20 cellular contexts compared by ENCODE assay signal in the genomic region with DNA sequence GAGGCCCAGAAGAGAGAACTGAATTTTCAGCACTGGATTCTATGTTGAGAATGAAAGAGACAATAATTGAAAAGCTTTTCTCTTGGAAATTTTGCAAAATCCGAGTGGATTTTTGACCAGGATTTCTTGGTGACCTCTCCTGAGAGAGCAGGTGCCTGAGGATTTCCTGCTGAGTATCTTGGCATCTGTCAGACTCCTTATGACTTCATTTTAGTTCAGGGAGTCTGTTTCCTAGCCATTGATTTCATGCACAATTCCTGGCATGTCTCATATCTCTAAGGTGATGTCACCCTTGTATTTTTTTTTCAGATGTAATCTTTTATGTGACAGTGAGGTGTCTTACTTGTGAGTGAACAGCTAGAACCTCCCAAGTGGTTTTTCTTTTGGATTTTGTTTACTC.
A peak's percentile ranks its signal among the peaks of the same experiment; 100 is the strongest.
DNase-seq lines count a peak whose midpoint lies in the region; ATAC-seq and TF ChIP-seq lines count a peak whose summit lies in the region.
"Had no signal": no experiment of that assay in that cellular context is flagged by ENCODE, and none has a peak within 500 bp of the region (broad histone marks: within the 10 kb centered on the region; RNA-seq: fewer than 3 reads in every experiment).

No MANE protein-coding gene starts in this region.

- DNase-seq in NCI-H2227 (lab: John Stamatoyannopoulos, UW; ENCODE audit: unreplicated experiment) = peak; percentile 26
- no peak for DNase-seq in NCI-H2227 treated with DMSO at 0.1 percent for 48 hours (lab: John Stamatoyannopoulos, UW)
- DNase-seq in RKO (ENCODE audit: low spot score) = peak; percentile 49
- peak; percentile 69 for DNase-seq in epithelial cell of esophagus (ENCODE audit: low read depth)
- no peak for DNase-seq in thyroid gland
- no peak for DNase-seq in NCI-H1417 treated with DMSO at 0.1 percent for 48 hours (lab: John Stamatoyannopoulos, UW)
- no peak for DNase-seq in SJCRH30
- DNase-seq: activated CD8-positive, alpha-beta T cell treated with anti-CD3 and anti-CD28 coated beads, Interleukin-2, amount 10 ng/mL, durations not matched to agents 7 days and 5 days; amniotic stem cell; CD4-positive, alpha-beta memory T cell; hypothalamus; left colon; NCI-H1105 treated with DMSO at 0.1 percent for 48 hours; NCI-H510A; spleen; stimulated activated naive B cell treated with anti-CD40 and anti-IgM and Interleukin-4, amounts not matched to agents 10 μg/mL and 1 μg/mL and 100 μg/mL, for 72 hours; upper lobe of right lung had no signal

- H3K27me3 ChIP-seq in thyroid gland (no peaks in the 10 kb centered on the region), SJCRH30 (no peaks in the 10 kb centered on the region)
- H3K27me3 ChIP-seq: spleen, upper lobe of right lung had no signal

- no peak for TF ChIP-seq POLR2A in thyroid gland (IDR thresholded peaks at IDR 0.05)

- H3K4me3 ChIP-seq in epithelial cell of esophagus (ENCODE audit: low read length) (no peak overlapping the region), thyroid gland (replicated peaks in 1 of 3) (no peak overlapping the region), SJCRH30 (no peak overlapping the region)
- H3K4me3 ChIP-seq: coronary artery, spleen, upper lobe of right lung had no signal

- H3K9me3 ChIP-seq in thyroid gland (no peaks in the 10 kb centered on the region), SJCRH30 (replicated peaks) (no peaks in the 10 kb centered on the region)
- H3K9me3 ChIP-seq: spleen, upper lobe of right lung had no signal

- H3K4me1 ChIP-seq in thyroid gland = peaks cover 28 to 39% of the 10 kb centered on the region in 2 donors
- no peaks in the 10 kb centered on the region for H3K4me1 ChIP-seq in SJCRH30
- H3K4me1 ChIP-seq: spleen had no signal

- H3K36me3 ChIP-seq in thyroid gland = no peaks in the 10 kb centered on the region
- no peaks in the 10 kb centered on the region for H3K36me3 ChIP-seq in SJCRH30
- H3K36me3 ChIP-seq: spleen, upper lobe of right lung had no signal

- intact Hi-C loops in thyroid gland (cut with DNase I) = no loop called here

- no peak for ATAC-seq in GM18868 (IDR thresholded peaks at IDR 0.05; ENCODE audit: unreplicated experiment)
- ATAC-seq: activated CD8-positive, alpha-beta T cell treated with anti-CD3 and anti-CD28 coated beads, Interleukin-2, amount 10 ng/mL, durations not matched to agents 7 days and 5 days; activated T-helper 17 cell treated with anti-CD3 and anti-CD28 coated beads, Interleukin-2, amount 50 U/mL, for 72 hours; left colon; stimulated activated naive B cell treated with anti-CD40 and anti-IgM and Interleukin-4, amounts not matched to agents 10 μg/mL and 1 μg/mL and 100 μg/mL, for 72 hours; upper lobe of right lung had no signal

- TF ChIP-seq CTCF in epithelial cell of esophagus (IDR thresholded peaks at IDR 0.05; ENCODE audit: insufficient read depth, low read depth, low read length, missing control alignments) (no peak), thyroid gland (IDR thresholded peaks at IDR 0.05) (no peak)

- WGBS in thyroid gland, 2 donors = 54 to 66% methylated on average over 1 of the region's 1 CpG

- H3K27ac ChIP-seq in thyroid gland = peak overlapping the region; percentile 34 to 47 (median 36)
- no peak overlapping the region for H3K27ac ChIP-seq in SJCRH30
- H3K27ac ChIP-seq: coronary artery, spleen, upper lobe of right lung had no signal

Comparison
In these comparisons a context has a peak if more than half of its experiments do, and no peak if none do; other contexts are left out.
1. DNase-seq: peak in NCI-H2227 (single experiment), RKO (single experiment) and epithelial cell of esophagus (single experiment); none in NCI-H2227 treated with DMSO at 0.1 percent for 48 hours (single experiment), thyroid gland (0 of 2), NCI-H1417 treated with DMSO at 0.1 percent for 48 hours (single experiment) and SJCRH30 (0 of 2).